Comparison of ENCODE assay signal across 15 cellular contexts in genomic region chr15:20349774-20350498, GRCh38.
DNase-seq lines count a peak whose midpoint lies in the region; ATAC-seq and TF ChIP-seq lines count a peak whose summit lies in the region.
"Had no signal": no experiment of that assay in that cellular context is flagged by ENCODE, and none has a peak within 500 bp of the region (broad histone marks: within the 10 kb centered on the region; RNA-seq: fewer than 3 reads in every experiment).

No MANE protein-coding gene starts in this region.

- no peaks in the 10 kb centered on the region for H3K9me3 ChIP-seq in RWPE2 (ENCODE audit: severe bottlenecking)
- peaks cover 0 to 18% (median 8%) of the 10 kb centered on the region in 3 donors for H3K9me3 ChIP-seq in tibial artery

- intact Hi-C loops in tibial artery (cut with DNase I; ENCODE audit: low total_unique reads), result loop anchor here (10.0 kb wide), 1 partner anchor 55 kb away; no protein-coding TSS in a partner anchor

- H3K36me3 Mint-ChIP-seq in activated naive CD4-positive, alpha-beta T cell treated with anti-CD3 and anti-CD28 coated beads, Interleukin-2, amount 10 ng/mL, durations not matched to agents 7 days and 5 days, result no peaks in the 10 kb centered on the region
- H3K36me3 Mint-ChIP-seq: activated naive CD4-positive, alpha-beta T cell treated with anti-CD3 and anti-CD28 coated beads, Interleukin-2, amount 50 U/mL, for 24 hours; naive B cell had no signal

- no peak overlapping the region for H3K4me3 ChIP-seq in RWPE2 (ENCODE audit: severe bottlenecking)
- H3K4me3 ChIP-seq in tibial artery, result no peak overlapping the region
- H3K4me3 ChIP-seq: cardiac muscle cell had no signal

- no peak for ATAC-seq in RWPE2 (ENCODE audit: low read depth)
- no peak for ATAC-seq in left lobe of liver
- no peak for ATAC-seq in GM21737 (IDR thresholded peaks at IDR 0.05; ENCODE audit: unreplicated experiment)
- no peak for ATAC-seq in GM18868 (IDR thresholded peaks at IDR 0.05; ENCODE audit: unreplicated experiment)
- ATAC-seq: activated CD8-positive, alpha-beta T cell treated with anti-CD3 and anti-CD28 coated beads, Interleukin-2, amount 10 ng/mL, durations not matched to agents 7 days and 5 days had no signal

- H3K9me3 Mint-ChIP-seq in activated naive CD4-positive, alpha-beta T cell treated with anti-CD3 and anti-CD28 coated beads, Interleukin-2, amount 10 ng/mL, durations not matched to agents 7 days and 5 days, result no peaks in the 10 kb centered on the region
- H3K9me3 Mint-ChIP-seq: activated naive CD4-positive, alpha-beta T cell treated with anti-CD3 and anti-CD28 coated beads, Interleukin-2, amount 50 U/mL, for 24 hours had no signal

- peak; percentile 20 for DNase-seq in activated naive CD4-positive, alpha-beta T cell treated with anti-CD3 and anti-CD28 coated beads, Interleukin-2, amount 50 U/mL, for 16 hours
- no peak for DNase-seq in activated naive CD4-positive, alpha-beta T cell treated with anti-CD3 and anti-CD28 coated beads, Interleukin-2, amount 10 ng/mL, durations not matched to agents 7 days and 5 days
- peak; percentile 80 for DNase-seq in RWPE2 (ENCODE audit: low spot score)
- peak; percentile 51 for DNase-seq in left lobe of liver (ENCODE audit: low spot score)
- peak; percentile 20 to 66 for DNase-seq in tibial artery
- DNase-seq in pons (ENCODE audit: low spot score), result no peak
- DNase-seq: activated CD8-positive, alpha-beta T cell treated with anti-CD3 and anti-CD28 coated beads, Interleukin-2, amount 10 ng/mL, durations not matched to agents 7 days and 5 days; kidney glomerular epithelial cell; naive B cell; NCI-H2171; SHP77 treated with DMSO at 0.1 percent for 48 hours had no signal

- H3K27ac ChIP-seq in RWPE2 (ENCODE audit: poor library complexity, severe bottlenecking), result no peak overlapping the region
- no peak overlapping the region for H3K27ac ChIP-seq in tibial artery
- H3K27ac ChIP-seq: cardiac muscle cell had no signal

- no peak overlapping the region for H3K4me3 Mint-ChIP-seq in activated naive CD4-positive, alpha-beta T cell treated with anti-CD3 and anti-CD28 coated beads, Interleukin-2, amount 10 ng/mL, durations not matched to agents 7 days and 5 days
- H3K4me3 Mint-ChIP-seq: activated CD8-positive, alpha-beta T cell treated with anti-CD3 and anti-CD28 coated beads, Interleukin-2, amount 10 ng/mL, durations not matched to agents 7 days and 5 days; activated naive CD4-positive, alpha-beta T cell treated with anti-CD3 and anti-CD28 coated beads, Interleukin-2, amount 50 U/mL, for 24 hours; naive B cell had no signal

- peaks cover 3% of the 10 kb centered on the region for H3K4me1 Mint-ChIP-seq in activated naive CD4-positive, alpha-beta T cell treated with anti-CD3 and anti-CD28 coated beads, Interleukin-2, amount 10 ng/mL, durations not matched to agents 7 days and 5 days
- H3K4me1 Mint-ChIP-seq: activated naive CD4-positive, alpha-beta T cell treated with anti-CD3 and anti-CD28 coated beads, Interleukin-2, amount 50 U/mL, for 24 hours; naive B cell had no signal

- H3K36me3 ChIP-seq in RWPE2 (ENCODE audit: low read depth), result no peaks in the 10 kb centered on the region
- H3K36me3 ChIP-seq in tibial artery, result no peaks in the 10 kb centered on the region
- H3K36me3 ChIP-seq: cardiac muscle cell had no signal

- peaks cover 5% of the 10 kb centered on the region for H3K27me3 Mint-ChIP-seq in activated naive CD4-positive, alpha-beta T cell treated with anti-CD3 and anti-CD28 coated beads, Interleukin-2, amount 10 ng/mL, durations not matched to agents 7 days and 5 days
- H3K27me3 Mint-ChIP-seq: activated naive CD4-positive, alpha-beta T cell treated with anti-CD3 and anti-CD28 coated beads, Interleukin-2, amount 50 U/mL, for 24 hours had no signal

- H3K4me1 ChIP-seq in RWPE2 (ENCODE audit: insufficient read depth, poor library complexity, severe bottlenecking), result no peaks in the 10 kb centered on the region
- no peaks in the 10 kb centered on the region for H3K4me1 ChIP-seq in tibial artery

- CTCF ChIA-PET in activated naive CD4-positive, alpha-beta T cell treated with anti-CD3 and anti-CD28 coated beads, Interleukin-2, amount 10 ng/mL, durations not matched to agents 7 days and 5 days (lab: Charles Lee), result no interaction called here

- H3K27me3 ChIP-seq in RWPE2 (ENCODE audit: insufficient read depth, poor library complexity, severe bottlenecking), result peaks cover 2% of the 10 kb centered on the region
- H3K27me3 ChIP-seq in tibial artery, result peaks cover 0 to 3% of the 10 kb centered on the region in 2 donors
- H3K27me3 ChIP-seq: cardiac muscle cell had no signal

- no peak overlapping the region for H3K27ac Mint-ChIP-seq in activated naive CD4-positive, alpha-beta T cell treated with anti-CD3 and anti-CD28 coated beads, Interleukin-2, amount 10 ng/mL, durations not matched to agents 7 days and 5 days
- H3K27ac Mint-ChIP-seq: activated CD8-positive, alpha-beta T cell treated with anti-CD3 and anti-CD28 coated beads, Interleukin-2, amount 10 ng/mL, durations not matched to agents 7 days and 5 days; activated naive CD4-positive, alpha-beta T cell treated with anti-CD3 and anti-CD28 coated beads, Interleukin-2, amount 50 U/mL, for 24 hours; naive B cell had no signal

- TF ChIP-seq CTCF in RWPE2 (IDR thresholded peaks at IDR 0.05; ENCODE audit: poor library complexity, severe bottlenecking) (no peak), tibial artery (IDR thresholded peaks at IDR 0.05) (no peak)

Comparison
In these comparisons a context has a peak if more than half of its experiments do, and no peak if none do; other contexts are left out.
1. DNase-seq: peak in activated naive CD4-positive, alpha-beta T cell treated with anti-CD3 and anti-CD28 coated beads, Interleukin-2, amount 50 U/mL, for 16 hours (single experiment), RWPE2 (single experiment), left lobe of liver (single experiment) and tibial artery (2 of 2); none in activated naive CD4-positive, alpha-beta T cell treated with anti-CD3 and anti-CD28 coated beads, Interleukin-2, amount 10 ng/mL, durations not matched to agents 7 days and 5 days (single experiment) and pons (single experiment).